Comparison of ENCODE assay signal across 36 cellular contexts in genomic region chr9:76766126-76766525, GRCh38. TPM values are rescaled to one million over a fixed set of nuclear protein-coding genes. Genes with fewer than 3 reads are reported as not detected.
"Had no signal": no experiment of that assay in that cellular context is flagged by ENCODE, and none has a peak within 500 bp of the region (broad histone marks: within the 10 kb centered on the region; RNA-seq: fewer than 3 reads in every experiment).

No MANE protein-coding gene starts in this region.

- H3K4me1 ChIP-seq: adrenal gland, body of pancreas, breast epithelium, Peyer's patch, SJSA1 had no signal

- H3K36me3 ChIP-seq: adrenal gland, breast epithelium, Peyer's patch, SJSA1 had no signal

- H3K4me3 Mint-ChIP-seq: activated B cell treated with CpG ODN at 0.5 μM for 24 hours; activated CD4-positive, alpha-beta memory T cell treated with anti-CD3 and anti-CD28 coated beads for 36 hours; activated naive CD4-positive, alpha-beta T cell treated with anti-CD3 and anti-CD28 coated beads for 36 hours; activated T-cell treated with anti-CD3 and anti-CD28 coated beads, Interleukin-2, amount 50 U/mL, for 4 hours; activated T-helper 1 cell treated with anti-CD3 and anti-CD28 coated beads, Interleukin-12 subunit alpha, Interleukin-12 subunit beta, Interleukin-2, Interleukin-4 antibody, amounts not matched to agents 30 ng/mL and 10 ng/mL and 1 ng/mL, durations not matched to agents 14 hours and 24 hours and 36 hours; T-helper 1 cell treated with Interleukin-12 subunit alpha and Interleukin-12 subunit beta and Interleukin-4 antibody, amounts not matched to agents 30 μg/mL and 1 μg/mL, for 36 hours; T-helper 2 cell treated with Interferon-gamma antibody and Interleukin-4, amounts not matched to agents 5 μg/mL and 100 μg/mL, for 36 hours had no signal

- H3K4me3 ChIP-seq: adrenal gland, body of pancreas, breast epithelium, Peyer's patch, SJSA1 had no signal

- H3K9me3 ChIP-seq: adrenal gland, body of pancreas, breast epithelium, Peyer's patch, SJSA1, SK-N-SH had no signal

- H3K27ac ChIP-seq: adrenal gland, body of pancreas, breast epithelium, KMS-11, Peyer's patch, SJSA1 had no signal

- H3K27ac Mint-ChIP-seq: activated B cell treated with CpG ODN at 0.5 μM for 24 hours; activated CD4-positive, alpha-beta memory T cell treated with anti-CD3 and anti-CD28 coated beads for 36 hours; activated naive CD4-positive, alpha-beta T cell treated with anti-CD3 and anti-CD28 coated beads for 36 hours; activated naive CD4-positive, alpha-beta T cell treated with anti-CD3 and anti-CD28 coated beads, Interleukin-2, amount 50 U/mL, for 72 hours; activated T-helper 1 cell treated with anti-CD3 and anti-CD28 coated beads, Interleukin-12 subunit alpha, Interleukin-12 subunit beta, Interleukin-2, Interleukin-4 antibody, amounts not matched to agents 30 ng/mL and 10 ng/mL and 1 ng/mL, durations not matched to agents 14 hours and 24 hours and 36 hours; T-helper 1 cell treated with Interleukin-12 subunit alpha and Interleukin-12 subunit beta and Interleukin-4 antibody, amounts not matched to agents 30 μg/mL and 1 μg/mL, for 36 hours; T-helper 2 cell treated with Interferon-gamma antibody and Interleukin-4, amounts not matched to agents 5 μg/mL and 100 μg/mL, for 36 hours had no signal

- H3K27me3 ChIP-seq: adrenal gland, body of pancreas, breast epithelium, Peyer's patch, SJSA1 had no signal

- DNase-seq: activated B cell treated with CpG ODN at 0.5 μM for 24 hours; activated CD4-positive, alpha-beta memory T cell treated with anti-CD3 and anti-CD28 coated beads for 36 hours; activated CD4-positive, alpha-beta T cell treated with anti-CD3 and anti-CD28 coated beads for 4 hours; activated CD4-positive, alpha-beta T cell treated with anti-CD3 and anti-CD28 coated beads, Interleukin-2, amount 50 U/mL, for 1 hour; activated CD4-positive, CD25-positive, alpha-beta regulatory T cell treated with anti-CD3 and anti-CD28 coated beads, Interleukin-2, amount 50 U/mL, for 72 hours; activated CD8-positive, alpha-beta memory T cell treated with anti-CD3 and anti-CD28 coated beads, Interleukin-2, amount 50 U/mL, for 4 hours; activated gamma-delta T cell treated with Interleukin-2 at 50 U/mL for 16 hours; activated naive CD4-positive, alpha-beta T cell treated with anti-CD3 and anti-CD28 coated beads for 36 hours; activated T-cell treated with anti-CD3 and anti-CD28 coated beads for 4 hours; activated T-cell treated with anti-CD3 and anti-CD28 coated beads, Interleukin-2, amount 50 U/mL, for 4 hours; adrenal gland; body of pancreas; NCI-H1092 treated with DMSO at 0.1 percent for 48 hours; NCI-H1417; NCI-H146; NCI-H187; NCI-H2029 treated with DMSO at 0.1 percent for 48 hours; NCI-H2107; NCI-H510A; NCI-H526; NCI-H774; PC-3; Peyer's patch; RPMI8226; SHP77 treated with DMSO at 0.1 percent for 48 hours; SK-N-SH had no signal

- H3K36me3 Mint-ChIP-seq: activated CD4-positive, alpha-beta memory T cell treated with anti-CD3 and anti-CD28 coated beads for 36 hours; activated naive CD4-positive, alpha-beta T cell treated with anti-CD3 and anti-CD28 coated beads, Interleukin-2, amount 50 U/mL, for 72 hours had no signal

- H3K9me3 Mint-ChIP-seq: activated B cell treated with CpG ODN at 0.5 μM for 24 hours; activated CD4-positive, alpha-beta memory T cell treated with anti-CD3 and anti-CD28 coated beads for 36 hours; activated naive CD4-positive, alpha-beta T cell treated with anti-CD3 and anti-CD28 coated beads for 36 hours; activated naive CD4-positive, alpha-beta T cell treated with anti-CD3 and anti-CD28 coated beads, Interleukin-2, amount 50 U/mL, for 72 hours; activated T-cell treated with anti-CD3 and anti-CD28 coated beads, Interleukin-2, amount 50 U/mL, for 4 hours; activated T-helper 1 cell treated with anti-CD3 and anti-CD28 coated beads, Interleukin-12 subunit alpha, Interleukin-12 subunit beta, Interleukin-2, Interleukin-4 antibody, amounts not matched to agents 30 ng/mL and 10 ng/mL and 1 ng/mL, durations not matched to agents 14 hours and 24 hours and 36 hours; T-helper 1 cell treated with Interleukin-12 subunit alpha and Interleukin-12 subunit beta and Interleukin-4 antibody, amounts not matched to agents 30 μg/mL and 1 μg/mL, for 36 hours; T-helper 2 cell treated with Interferon-gamma antibody and Interleukin-4, amounts not matched to agents 5 μg/mL and 100 μg/mL, for 36 hours had no signal

RNA-seq across cellular contexts. Expression of gene PCA3, which starts 1.9 kb away (rescaled TPM):
- total RNA-seq: activated B cell treated with CpG ODN at 0.5 μM for 24 hours; activated CD4-positive, alpha-beta memory T cell treated with anti-CD3 and anti-CD28 coated beads for 36 hours; activated naive CD4-positive, alpha-beta T cell treated with anti-CD3 and anti-CD28 coated beads for 36 hours; activated naive CD4-positive, alpha-beta T cell treated with anti-CD3 and anti-CD28 coated beads, Interleukin-2, amount 50 U/mL, for 72 hours; activated T-cell treated with anti-CD3 and anti-CD28 coated beads, Interleukin-2, amount 50 U/mL, for 4 hours; activated T-helper 1 cell treated with anti-CD3 and anti-CD28 coated beads, Interleukin-12 subunit alpha, Interleukin-12 subunit beta, Interleukin-2, Interleukin-4 antibody, amounts not matched to agents 30 ng/mL and 10 ng/mL and 1 ng/mL, durations not matched to agents 14 hours and 24 hours and 36 hours; astrocyte; body of pancreas; cardiac septum; M059J; PC-3; SJSA1 had no signal
